8 cellular contexts compared by ENCODE assay signal in the genomic region with DNA sequence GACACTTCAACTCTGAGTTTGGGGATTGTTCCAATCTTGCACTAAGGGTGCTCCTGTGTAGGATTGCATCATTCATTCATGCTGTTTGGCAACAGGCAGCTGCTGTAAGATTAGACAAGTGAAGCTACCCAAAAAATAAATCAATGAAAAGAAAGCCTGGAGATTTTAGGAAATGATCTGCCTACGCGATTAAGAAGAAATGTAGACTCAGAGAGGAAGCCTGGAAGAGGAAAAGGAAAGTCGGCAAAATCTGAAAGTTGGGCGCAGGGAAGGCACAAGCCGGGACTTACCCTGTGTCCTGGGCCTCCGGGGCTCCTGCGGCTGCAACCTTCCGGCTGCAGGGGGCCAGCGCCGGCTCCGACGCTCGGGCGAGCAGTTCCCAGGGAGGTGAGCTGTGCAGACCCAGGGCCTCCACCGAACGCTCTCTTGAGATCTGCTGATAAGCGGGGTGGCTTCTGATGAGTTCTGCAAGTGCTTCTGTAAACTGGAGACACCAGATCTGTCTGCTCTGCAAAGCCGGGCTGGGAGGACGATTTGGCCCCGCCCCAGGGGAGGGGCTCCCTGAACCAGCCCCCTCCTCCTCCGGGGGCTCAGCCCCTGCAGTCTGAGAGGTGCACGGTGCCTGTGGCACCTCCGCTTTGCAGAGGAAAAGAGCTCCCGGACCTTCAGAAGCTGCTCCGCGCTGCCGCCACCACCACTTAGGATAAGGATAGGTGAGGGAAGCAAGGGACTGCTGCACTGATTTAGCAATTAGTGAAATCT. TPM values are rescaled to one million over a fixed set of nuclear protein-coding genes. Genes with fewer than 3 reads are reported as not detected.
A peak's percentile ranks its signal among the peaks of the same experiment; 100 is the strongest.
DNase-seq lines count a peak whose midpoint lies in the region; ATAC-seq and TF ChIP-seq lines count a peak whose summit lies in the region.

No MANE protein-coding gene starts in this region.

- peak; percentile 50 for TF ChIP-seq CTCF in AG09309 (IDR thresholded peaks at IDR 0.05; ENCODE audit: control insufficient read depth, insufficient read depth, low read depth, low read length, missing control alignments)

- H3K4me3 ChIP-seq in AG09309 (ENCODE audit: control insufficient read depth, low read depth, low read length), result peak overlapping the region; percentile 82

- ATAC-seq in GM18870 (IDR thresholded peaks at IDR 0.05; ENCODE audit: unreplicated experiment) (peak; percentile 91), HG03097 (IDR thresholded peaks at IDR 0.05; ENCODE audit: low FRiP score, unreplicated experiment) (peak; percentile 97), left colon (peak; percentile 86)

- intact Hi-C loops in left colon (cut with DNase I, micrococcal nuclease), result no loop called here

- DNase-seq in AG09309 (ENCODE audit: low read depth) (peak; percentile 16), NCI-H2196 treated with DMSO at 0.1 percent for 48 hours (lab: John Stamatoyannopoulos, UW; ENCODE audit: unreplicated experiment) (peak; percentile 93), cerebellar cortex (ENCODE audit: low spot score) (peak; percentile 83), left colon (peak; percentile 62 to 76)
- peak; percentile 16 to 46 (median 34) for DNase-seq in activated CD4-positive, CD25-positive, alpha-beta regulatory T cell (lab: John Stamatoyannopoulos, UW)
- peak; percentile 70 to 73 for DNase-seq in stimulated activated CD4-positive, alpha-beta T cell treated with anti-CD3 and anti-CD28 coated beads, Interleukin-2, amount 100 ng/mL, for 24 hours

RNA-seq across cellular contexts. Expression of a gene that starts 17.4 kb away (rescaled TPM):
- 10 to 100 TPM in 1 of 2 donors, 1 to 10 TPM in 1; 8.5 to 10.9 TPM for total RNA-seq in left colon

RNA-seq across cellular contexts. Expression of a gene that starts 17.7 kb away (rescaled TPM):
- total RNA-seq in left colon, result 10 to 100 TPM; 65.1 to 76.7 TPM

RNA-seq across cellular contexts. Expression of a gene that starts 30.2 kb away (rescaled TPM):
- 100 to 1,000 TPM in 1 of 2 donors, 10 to 100 TPM in 1; 96.5 to 100 TPM for total RNA-seq in left colon

RNA-seq across cellular contexts. Expression of a gene that starts 58.9 kb away (rescaled TPM):
- 1 to 10 TPM in 1 of 2 donors, under 1 TPM in 1; 0.67 to 1.5 TPM for total RNA-seq in left colon

Comparison
In these comparisons a context has a peak if more than half of its experiments do, and no peak if none do; other contexts are left out.
1. Peak in every context shown above with its lines: DNase-seq, ATAC-seq and H3K4me3 ChIP-seq.
2. DNase-seq: peak in every context shown above with its lines; median percentile 93 in NCI-H2196 treated with DMSO at 0.1 percent for 48 hours; 83 in cerebellar cortex; 72 in stimulated activated CD4-positive, alpha-beta T cell treated with anti-CD3 and anti-CD28 coated beads, Interleukin-2, amount 100 ng/mL, for 24 hours; 69 in left colon; 34 in activated CD4-positive, CD25-positive, alpha-beta regulatory T cell; 16 in AG09309.